In the genomic region with DNA sequence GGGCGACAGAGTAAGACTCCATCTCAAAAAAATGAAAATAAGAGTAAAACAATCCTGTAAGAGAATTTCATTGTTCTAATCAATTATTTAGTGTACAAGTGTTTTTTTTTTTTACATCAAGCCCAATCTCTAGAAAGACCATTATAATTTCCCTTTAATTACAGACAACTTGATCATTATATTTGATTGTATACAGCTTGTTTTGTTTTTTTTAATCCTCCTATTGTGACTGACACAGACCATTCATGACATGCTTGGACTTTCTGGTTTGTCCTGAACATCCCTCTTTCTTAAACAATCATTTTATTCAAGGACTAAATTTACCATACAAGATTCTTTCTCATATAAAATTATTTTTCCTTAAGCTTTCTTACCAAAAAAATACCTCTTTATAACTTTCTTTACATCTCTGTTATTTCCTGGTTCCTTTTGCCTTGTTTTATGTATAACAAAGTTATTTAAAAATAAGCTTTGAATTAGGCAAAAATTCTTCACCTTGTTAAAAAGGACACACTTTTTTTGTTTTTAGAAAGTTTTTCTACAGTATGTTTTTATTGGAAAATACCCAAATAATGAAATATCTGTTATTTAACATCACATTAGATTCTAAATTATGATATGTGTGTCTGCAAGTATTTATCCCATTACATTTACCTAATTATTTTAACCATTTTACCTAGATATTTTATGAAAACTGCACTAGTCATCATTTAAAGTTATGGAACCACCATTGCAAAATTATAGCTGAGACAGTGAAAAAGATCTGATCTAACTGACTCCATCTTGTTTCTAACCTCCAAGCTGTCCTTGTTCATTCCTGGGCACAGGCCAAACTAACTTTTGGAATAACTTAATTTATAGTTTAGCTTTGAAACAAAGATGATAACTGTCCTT, we compare ENCODE assay signal across 26 cellular contexts. TPM values are rescaled to one million over a fixed set of nuclear protein-coding genes. Genes with fewer than 3 reads are reported as not detected.
A peak's percentile ranks its signal among the peaks of the same experiment; 100 is the strongest.
DNase-seq lines count a peak whose midpoint lies in the region; ATAC-seq, FAIRE-seq and TF ChIP-seq lines count a peak whose summit lies in the region.
"Had no signal": no experiment of that assay in that cellular context is flagged by ENCODE, and none has a peak within 500 bp of the region (broad histone marks: within the 10 kb centered on the region; RNA-seq: fewer than 3 reads in every experiment).

No MANE protein-coding gene starts in this region.

- H2AFZ ChIP-seq in K562 (ENCODE audit: low read depth, low read length) = 0 out of 2 replicates have a peak overlapping the region, but pooled peaks have one; percentile 24

- H3K27ac Mint-ChIP-seq in nephron progenitor cell (no peak overlapping the region), endodermal cell (no peak overlapping the region)
- H3K27ac Mint-ChIP-seq: CD8-positive, alpha-beta memory T cell; T-cell had no signal

- in situ Hi-C loops in K562 (cut with MboI) = no loop called here

- H3K9me3 Mint-ChIP-seq in nephron progenitor cell (peaks cover 72% of the 10 kb centered on the region), endodermal cell (peaks cover 77% of the 10 kb centered on the region)

- H3K4me3 Mint-ChIP-seq in nephron progenitor cell (no peak overlapping the region), endodermal cell (no peak overlapping the region)
- H3K4me3 Mint-ChIP-seq: CD8-positive, alpha-beta memory T cell; T-cell had no signal

- POLR2A ChIA-PET in HEK293T (lab: Yijun Ruan, JAX) (no interaction called here), K562 (lab: Yijun Ruan, JAX) (interaction anchor here (0.7 to 1.2 kb wide), 2 partner anchors 9 to 32 kb away, joined by 3 to 6 read pairs; no protein-coding TSS in a partner anchor)

- no TSS peak for BruUV-seq in K562 (replicated peaks; lab: Mats Ljungman, UMichigan)

- no peak overlapping the region for H3K4me2 ChIP-seq in K562 (ENCODE audit: insufficient read depth, low read length)

- no peak overlapping the region for H3K27ac ChIP-seq in K562 (ENCODE audit: extremely low read depth, low read depth, low read length)
- H3K27ac ChIP-seq in pancreas = no peak overlapping the region
- H3K27ac ChIP-seq in endodermal cell (ENCODE audit: low read depth, low read length) = no peak overlapping the region
- H3K27ac ChIP-seq: C4-2B, Peyer's patch had no signal

- H3K9ac ChIP-seq in K562 (ENCODE audit: insufficient read depth in 1 of 2, low read depth in 2 of 2, low read length in 2 of 2) = no peak overlapping the region
- H3K9ac ChIP-seq in endodermal cell (ENCODE audit: extremely low read depth, low read length, poor library complexity, severe bottlenecking) = no peak overlapping the region

- intact Hi-C loops in K562 (cut with micrococcal nuclease) = no loop called here
- intact Hi-C loops in pancreas (cut with DNase I) = no loop called here

- H3K4me3 ChIP-seq in K562 = no peak overlapping the region
- no peak overlapping the region for H3K4me3 ChIP-seq in pancreas
- H3K4me3 ChIP-seq in endodermal cell (ENCODE audit: low read length) = no peak overlapping the region
- H3K4me3 ChIP-seq: GM12878, Peyer's patch had no signal

- no peaks in the 10 kb centered on the region for H3K9me1 ChIP-seq in K562 (ENCODE audit: control insufficient read depth, insufficient read depth, low read length)

- no peak for TF ChIP-seq RAD21 in K562 (CRISPR knock-in tag; conservative IDR thresholded peaks at IDR 0.05 in 1 of 2, IDR thresholded peaks at IDR 0.05 in 1 of 2)

- no peak for TF ChIP-seq POLR2A in K562 (conservative IDR thresholded peaks at IDR 0.05)

- FAIRE-seq in K562 (lab: Jason Lieb, UNC) = no peak
- peak; percentile 69 for FAIRE-seq in pancreas (lab: Jason Lieb, UNC)
- FAIRE-seq: GM12878 had no signal

- H3K27me3 Mint-ChIP-seq in nephron progenitor cell (ENCODE audit: low read depth, poor library complexity) (peaks cover 10% of the 10 kb centered on the region), endodermal cell (ENCODE audit: insufficient read depth) (peaks cover 2% of the 10 kb centered on the region)

- H3K4me1 ChIP-seq in K562 (replicated peaks in 1 of 2; ENCODE audit: control insufficient read depth in 2 of 2, insufficient read depth in 2 of 2, low read length in 2 of 2) = no peaks in the 10 kb centered on the region
- no peaks in the 10 kb centered on the region for H3K4me1 ChIP-seq in pancreas
- no peaks in the 10 kb centered on the region for H3K4me1 ChIP-seq in endodermal cell (ENCODE audit: control insufficient read depth, insufficient read depth, low read length)
- H3K4me1 ChIP-seq: Peyer's patch had no signal

- CTCF ChIA-PET in HEK293T (lab: Yijun Ruan, JAX) (no interaction called here), K562 (lab: Yijun Ruan, JAX; ENCODE audit: low intra/inter-chr PET ratio) (no interaction called here)

- no peak for TF ChIP-seq EP300 in K562 (IDR thresholded peaks at IDR 0.05; ENCODE audit: low read length)

- H4K20me1 ChIP-seq in K562 (replicated peaks; ENCODE audit: control insufficient read depth, insufficient read depth, low read length) = no peaks in the 10 kb centered on the region

- H3K4me1 Mint-ChIP-seq in nephron progenitor cell (no peaks in the 10 kb centered on the region), endodermal cell (no peaks in the 10 kb centered on the region)
- H3K4me1 Mint-ChIP-seq: CD8-positive, alpha-beta memory T cell had no signal

- DNase-seq in DMS53 (lab: John Stamatoyannopoulos, UW) (peak; percentile 5), DMS53 treated with DMSO at 0.1 percent for 48 hours (lab: John Stamatoyannopoulos, UW; ENCODE audit: unreplicated experiment) (no peak), HEK293T (ENCODE audit: extremely low spot score) (no peak), K562 (ENCODE audit: extremely low read depth in 1 of 4, low spot score in 3 of 4) (no peak), pancreas (no peak), nephron progenitor cell (no peak), endodermal cell (no peak), HuH-7 (ENCODE audit: low spot score) (no peak)
- DNase-seq: 8988T; CD8-positive, alpha-beta memory T cell; DMS79 treated with DMSO at 0.1 percent for 48 hours; GOT3; HCEC 1CT; KBM-7; NCI-H1105; NCI-H146; NCI-H2029; NCI-H226; NCI-H510A treated with DMSO at 0.1 percent for 48 hours; NCI-H748 treated with DMSO at 0.1 percent for 48 hours; NK-92 treated with Interleukin-12 subunit alpha and Interleukin-12 subunit beta, amount 100 ng/mL, for 24 hours; Peyer's patch; T-cell had no signal

- WGBS in K562 (ENCODE audit: insufficient coverage, low coverage, missing lambda C conversion rate) = 8% methylated on average over 1 of the region's 1 CpG
- 30 to 35% methylated on average over 1 of the region's 1 CpG for WGBS in pancreas, 2 donors
- no CpG with 5 or more reads among the region's 1 CpG for WGBS in endodermal cell (ENCODE audit: insufficient coverage in 1 of 2, insufficient read length in 1 of 2), 2 experiments

- H3K9me3 ChIP-seq in K562 (replicated peaks; ENCODE audit: control insufficient read depth, insufficient read depth, low read depth, low read length) (0 out of 2 replicates have a peak, but pooled peaks cover 2% of the 10 kb centered on the region), pancreas (no peaks in the 10 kb centered on the region), endodermal cell (ENCODE audit: control insufficient read depth, low read length) (peaks cover 59% of the 10 kb centered on the region)

- TF ChIP-seq CTCF in K562 (IDR thresholded peaks at IDR 0.05 in 2 of 3, conservative IDR thresholded peaks at IDR 0.05 in 1 of 3; ENCODE audit: insufficient read depth in 2 of 3, low read depth in 1 of 3, low read length in 3 of 3) (no peak), pancreas (IDR thresholded peaks at IDR 0.05) (no peak), nephron progenitor cell (IDR thresholded peaks at IDR 0.05) (no peak), endodermal cell (conservative IDR thresholded peaks at IDR 0.05) (no peak)

- H3K27me3 ChIP-seq in K562 (ENCODE audit: control insufficient read depth in 2 of 2, insufficient read depth in 2 of 2, low read length in 2 of 2) (no peaks in the 10 kb centered on the region), pancreas (no peaks in the 10 kb centered on the region), endodermal cell (ENCODE audit: control insufficient read depth, insufficient read depth, low read length, poor library complexity, severe bottlenecking) (no peaks in the 10 kb centered on the region)
- H3K27me3 ChIP-seq: Peyer's patch had no signal

- H3K36me3 ChIP-seq in K562 (ENCODE audit: control insufficient read depth, insufficient read depth, low read length) (no peaks in the 10 kb centered on the region), pancreas (no peaks in the 10 kb centered on the region), endodermal cell (ENCODE audit: control insufficient read depth, insufficient read depth, low read length) (no peaks in the 10 kb centered on the region)
- H3K36me3 ChIP-seq: Peyer's patch had no signal

- H3K36me3 Mint-ChIP-seq in nephron progenitor cell (ENCODE audit: low read depth) (peaks cover 4% of the 10 kb centered on the region), endodermal cell (ENCODE audit: low read depth) (peaks cover 4% of the 10 kb centered on the region)
- H3K36me3 Mint-ChIP-seq: T-cell had no signal

- H3K79me2 ChIP-seq in K562 (ENCODE audit: control insufficient read depth, insufficient read depth, low read length) = no peaks in the 10 kb centered on the region

- ATAC-seq in K562 (no peak), pancreas (no peak)
- ATAC-seq: GM12878, SK-N-SH treated with all-trans-retinoic acid at 6 μM for 48 hours, T-cell had no signal

RNA-seq across cellular contexts. Expression of gene GFM1, which starts 26.1 kb away (rescaled TPM):
- total RNA-seq in K562 (2011; cell fraction: chromatin; rRNA removed; ENCODE audit: low replicate concordance) = 45.4 and 126 TPM in 2 replicates
- total RNA-seq in K562 (2011; cell fraction: nucleolus; rRNA removed) = 31.7 and 37.6 TPM in 2 replicates
- total RNA-seq in K562 (2011; cell fraction: nucleoplasm; rRNA removed) = 67.2 and 108 TPM in 2 replicates
- 70.0 and 81.6 TPM in 2 replicates for total RNA-seq in K562 (2014; rRNA removed)
- 85.2 and 92.0 TPM in 2 replicates for total RNA-seq in K562 (2014; rRNA removed; fragmentation: Illumina TruSeq; extraction: Trizol)
- total RNA-seq in K562 (2015; rRNA removed; fragmentation: Illumina TruSeq; extraction: Trizol) = 75.1 and 78.3 TPM in 2 replicates
- 79.0 and 86.7 TPM in 2 replicates for total RNA-seq in K562 (2021)
- 33.1 and 54.9 TPM in 2 replicates for polyA plus RNA-seq in K562 (2011; rRNA removed)
- polyA plus RNA-seq in K562 (2011; cell fraction: cytosol; rRNA removed) = 13.9 and 15.4 TPM in 2 replicates
- 39.9 and 48.2 TPM in 2 replicates for polyA plus RNA-seq in K562 (2011; cell fraction: nucleus; rRNA removed)
- 24.3 and 41.2 TPM in 2 replicates for polyA plus RNA-seq in K562 (2012)
- polyA plus RNA-seq in K562 (2014; fragmentation: Illumina TruSeq; extraction: Trizol) = 64.8 and 68.5 TPM in 2 replicates
- polyA plus RNA-seq in K562 (2014; fragmentation: Nextera tagmentation; extraction: Ambion mirVana) = 10 to 100 TPM; 38.9 to 49.9 TPM
- polyA plus RNA-seq in K562 (2014; rRNA removed) = 52.8 and 68.7 TPM in 2 replicates
- polyA minus RNA-seq in K562 (2011; rRNA and poly(A)+ RNA removed) = 118 and 146 TPM in 2 replicates
- 23.9 and 41.8 TPM in 2 replicates for polyA minus RNA-seq in K562 (2011; cell fraction: cytosol; rRNA and poly(A)+ RNA removed)
- polyA minus RNA-seq in K562 (2011; cell fraction: nucleus; rRNA and poly(A)+ RNA removed) = 52.4 and 86.2 TPM in 2 replicates
- 10 to 100 TPM; 14.1 to 24.0 (median 19.4) TPM for total RNA-seq in pancreas
- 10 to 100 TPM in 1 of 2 donors, 1 to 10 TPM in 1; 5.7 to 14.1 TPM for polyA plus RNA-seq in pancreas
- total RNA-seq in endodermal cell = 10 to 100 TPM; 29.4 to 37.4 TPM
- polyA plus RNA-seq in endodermal cell (2013, experiment 1 of 2) = 32.4 TPM
- 28.9 TPM for polyA plus RNA-seq in endodermal cell (2013, experiment 2 of 2)

RNA-seq across cellular contexts. Expression of gene MLF1, which starts 47.2 kb away (rescaled TPM):
- total RNA-seq in K562 (2011; cell fraction: chromatin; rRNA removed; ENCODE audit: low replicate concordance) = 0.79 and 3.3 TPM in 2 replicates
- total RNA-seq in K562 (2011; cell fraction: nucleolus; rRNA removed) = 1.3 and 2.1 TPM in 2 replicates
- 2.1 and 2.6 TPM in 2 replicates for total RNA-seq in K562 (2011; cell fraction: nucleoplasm; rRNA removed)
- total RNA-seq in K562 (2014; rRNA removed) (15.2 and 20.4 TPM in 2 replicates), K562 (2014; rRNA removed; fragmentation: Illumina TruSeq; extraction: Trizol) (42.9 and 45.2 TPM in 2 replicates), K562 (2015; rRNA removed; fragmentation: Illumina TruSeq; extraction: Trizol) (23.4 and 24.6 TPM in 2 replicates), K562 (2021) (27.1 and 32.2 TPM in 2 replicates), pancreas (1 to 10 TPM; 1.2 to 6.8 (median 3.6) TPM), endodermal cell (10 to 100 TPM; 19.3 to 43.8 TPM)
- polyA plus RNA-seq in K562 (2011; rRNA removed) (22.9 and 26.0 TPM in 2 replicates), K562 (2014; fragmentation: Illumina TruSeq; extraction: Trizol) (28.9 and 34.6 TPM in 2 replicates), K562 (2014; fragmentation: Nextera tagmentation; extraction: Ambion mirVana) (10 to 100 TPM; 63.5 to 71.0 TPM), K562 (2014; rRNA removed) (23.1 and 25.4 TPM in 2 replicates), pancreas (10 to 100 TPM in 1 of 2 donors, 1 to 10 TPM in 1; 2.7 to 12.0 TPM)
- 4.1 and 11.1 TPM in 2 replicates for polyA plus RNA-seq in K562 (2011; cell fraction: cytosol; rRNA removed)
- 4.1 and 8.4 TPM in 2 replicates for polyA plus RNA-seq in K562 (2011; cell fraction: nucleus; rRNA removed)
- polyA plus RNA-seq in K562 (2012) = 22.3 and 23.5 TPM in 2 replicates
- 10.7 and 15.2 TPM in 2 replicates for polyA minus RNA-seq in K562 (2011; rRNA and poly(A)+ RNA removed)
- polyA minus RNA-seq in K562 (2011; cell fraction: cytosol; rRNA and poly(A)+ RNA removed) = 7.8 and 8.4 TPM in 2 replicates
- polyA minus RNA-seq in K562 (2011; cell fraction: nucleus; rRNA and poly(A)+ RNA removed) = 0.94 and 2.2 TPM in 2 replicates
- 26.9 TPM for polyA plus RNA-seq in endodermal cell (2013, experiment 1 of 2)
- polyA plus RNA-seq in endodermal cell (2013, experiment 2 of 2) = 32.8 TPM

RNA-seq across cellular contexts. Expression of gene LXN, which starts 54.2 kb away (rescaled TPM):
- not detected in 2 replicates for total RNA-seq in K562 (2011; cell fraction: chromatin; rRNA removed; ENCODE audit: low replicate concordance)
- not detected in 2 replicates for total RNA-seq in K562 (2011; cell fraction: nucleolus; rRNA removed)
- total RNA-seq in K562 (2011; cell fraction: nucleoplasm; rRNA removed) = not detected in 2 replicates
- total RNA-seq in K562 (2014; rRNA removed) (not detected in 2 replicates), K562 (2014; rRNA removed; fragmentation: Illumina TruSeq; extraction: Trizol) (not detected in 2 replicates), K562 (2015; rRNA removed; fragmentation: Illumina TruSeq; extraction: Trizol) (not detected in 2 replicates), K562 (2021) (0.13 and 0.34 TPM in 2 replicates), pancreas (10 to 100 TPM in 2 of 6 donors, 1 to 10 TPM in 4; 4.9 to 15.8 (median 6.5) TPM), endodermal cell (1 to 10 TPM; 8.8 to 10.0 TPM)
- polyA plus RNA-seq in K562 (2011; rRNA removed) (not detected in 2 replicates), K562 (2014; fragmentation: Illumina TruSeq; extraction: Trizol) (not detected in 2 replicates), K562 (2014; fragmentation: Nextera tagmentation; extraction: Ambion mirVana) (under 1 TPM in 1 of 2 experiments, not detected in 1; 0.08 TPM), K562 (2014; rRNA removed) (not detected in 2 replicates), pancreas (10 to 100 TPM in 1 of 2 donors, 1 to 10 TPM in 1; 6.9 to 12.3 TPM)
- polyA plus RNA-seq in K562 (2011; cell fraction: cytosol; rRNA removed) = not detected in 2 replicates
- polyA plus RNA-seq in K562 (2011; cell fraction: nucleus; rRNA removed) = not detected in 2 replicates
- not detected in 2 replicates for polyA plus RNA-seq in K562 (2012)
- not detected in 2 replicates for polyA minus RNA-seq in K562 (2011; rRNA and poly(A)+ RNA removed)
- not detected in 2 replicates for polyA minus RNA-seq in K562 (2011; cell fraction: cytosol; rRNA and poly(A)+ RNA removed)
- polyA minus RNA-seq in K562 (2011; cell fraction: nucleus; rRNA and poly(A)+ RNA removed) = not detected in 2 replicates
- 8.5 TPM for polyA plus RNA-seq in endodermal cell (2013, experiment 1 of 2)
- polyA plus RNA-seq in endodermal cell (2013, experiment 2 of 2) = 8.9 TPM

Comparison
In these comparisons a context has a peak if more than half of its experiments do, and no peak if none do; other contexts are left out.
1. RNA of gene LXN, which starts 54.2 kb away (total RNA-seq): 8.8 to 10.0 TPM in endodermal cell and 4.9 to 15.8 TPM in pancreas; 0.13 to 0.34 TPM in K562; every median in the first group is over 4 times any median in the second.